18 cellular contexts compared by ENCODE assay signal in the genomic region with DNA sequence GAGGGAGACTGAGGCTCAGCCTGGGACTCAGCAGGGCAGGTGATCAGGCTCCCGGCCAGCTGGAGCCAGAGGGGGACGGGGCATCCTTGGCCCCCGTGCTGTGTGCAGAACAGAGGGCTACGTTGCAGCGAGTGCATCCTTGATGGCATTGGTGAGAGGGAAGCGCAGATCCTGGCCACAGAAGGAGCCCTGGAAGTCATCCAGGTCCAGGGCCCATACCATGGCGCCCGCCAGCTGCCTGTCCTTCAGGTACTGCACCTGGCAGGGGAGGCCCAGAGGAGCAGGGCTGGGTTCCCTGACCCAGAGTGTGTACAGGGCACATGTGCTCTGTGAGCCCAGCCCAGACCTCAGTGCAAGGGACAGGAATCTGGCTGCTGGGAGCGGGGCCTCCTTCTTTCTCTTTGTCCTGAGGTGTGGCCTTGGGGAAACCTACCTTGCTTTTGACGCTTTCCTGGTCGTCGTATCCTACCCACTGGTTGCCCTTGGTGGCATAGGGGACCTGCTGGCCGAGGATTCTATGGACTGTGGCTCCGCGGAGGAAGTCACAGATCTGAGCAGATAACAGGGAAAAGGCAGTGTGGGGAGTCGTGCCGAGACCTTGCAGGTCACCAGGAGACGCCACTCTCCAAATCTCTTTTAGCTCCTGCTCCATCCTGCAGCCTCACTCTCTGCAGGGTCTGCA. TPM values are rescaled to one million over a fixed set of nuclear protein-coding genes. Genes with fewer than 3 reads are reported as not detected.
A peak's percentile ranks its signal among the peaks of the same experiment; 100 is the strongest.
DNase-seq lines count a peak whose midpoint lies in the region; ATAC-seq and TF ChIP-seq lines count a peak whose summit lies in the region.
"Had no signal": no experiment of that assay in that cellular context is flagged by ENCODE, and none has a peak within 500 bp of the region (broad histone marks: within the 10 kb centered on the region; RNA-seq: fewer than 3 reads in every experiment).

No MANE protein-coding gene starts in this region.

- H3K36me3 ChIP-seq in Karpas-422 (ENCODE audit: insufficient read depth, low read length) (peaks cover 3% of the 10 kb centered on the region; the same call in 1 of the 2 replicates), body of pancreas (replicated peaks in 1 of 2; ENCODE audit: insufficient read depth in 1 of 2, low read depth in 2 of 2) (no peaks in the 10 kb centered on the region), neutrophil (peaks cover 77% of the 10 kb centered on the region)

- WGBS in body of pancreas, 2 donors, result 70 to 92% methylated on average over 10 to 18 of the region's 18 CpGs

- H3K9me3 ChIP-seq in Karpas-422 (ENCODE audit: low read length) (no peaks in the 10 kb centered on the region), body of pancreas (no peaks in the 10 kb centered on the region), neutrophil (no peaks in the 10 kb centered on the region)

- H4K20me1 ChIP-seq in Karpas-422 (ENCODE audit: insufficient read depth, low read depth, low read length), result no peaks in the 10 kb centered on the region

- H3K4me3 Mint-ChIP-seq in osteocyte (ENCODE audit: unreplicated experiment), result no peak overlapping the region
- H3K4me3 Mint-ChIP-seq: CD4-positive, alpha-beta T cell; IgD-negative memory B cell had no signal

- H3K4me1 ChIP-seq in Karpas-422 (ENCODE audit: low read length) (peaks cover 80% of the 10 kb centered on the region), body of pancreas (peaks cover 16% of the 10 kb centered on the region), neutrophil (ENCODE audit: control insufficient read depth in 1 of 2, insufficient read depth in 1 of 2, low read depth in 1 of 2, low read length in 1 of 2) (peaks cover 48 to 52% of the 10 kb centered on the region in 2 experiments)

- in situ Hi-C loops in G401 (cut with HindIII; ENCODE audit: low sequenced_read_pairs), result no loop called here

- no peaks in the 10 kb centered on the region for H3K36me3 Mint-ChIP-seq in osteocyte (ENCODE audit: unreplicated experiment)
- H3K36me3 Mint-ChIP-seq: IgD-negative memory B cell had no signal

- peak overlapping the region; percentile 71 for H3K4me3 ChIP-seq in Karpas-422 (ENCODE audit: low read length)
- H3K4me3 ChIP-seq in body of pancreas, result no peak overlapping the region
- H3K4me3 ChIP-seq in neutrophil (ENCODE audit: low read depth in 1 of 2, low read length in 1 of 2), result no peak overlapping the region

- H3K27me3 Mint-ChIP-seq in osteocyte (ENCODE audit: unreplicated experiment), result peaks cover 2% of the 10 kb centered on the region

- peak overlapping the region; percentile 96 for H3K9ac ChIP-seq in Karpas-422 (ENCODE audit: low read length)

- no peak for TF ChIP-seq POLR2A in body of pancreas (IDR thresholded peaks at IDR 0.05)

- H3K4me1 Mint-ChIP-seq in osteocyte (ENCODE audit: unreplicated experiment), result peaks cover 13% of the 10 kb centered on the region

- ATAC-seq in body of pancreas, result peak; percentile 12
- ATAC-seq: HCT116 had no signal

- intact Hi-C loops in body of pancreas (cut with DNase I), result no loop called here

- H2AFZ ChIP-seq in Karpas-422 (ENCODE audit: low read length), result no peak overlapping the region

- peak overlapping the region; percentile 99 for H3K27ac ChIP-seq in Karpas-422 (ENCODE audit: low read length)
- H3K27ac ChIP-seq in body of pancreas, result no peak overlapping the region
- peak overlapping the region; percentile 95 for H3K27ac ChIP-seq in neutrophil

- TF ChIP-seq CTCF in body of pancreas (IDR thresholded peaks at IDR 0.05) (no peak), neutrophil (IDR thresholded peaks at IDR 0.05) (no peak), osteocyte (IDR thresholded peaks at IDR 0.05) (no peak)

- no peak overlapping the region for H3K27ac Mint-ChIP-seq in osteocyte (ENCODE audit: unreplicated experiment)
- H3K27ac Mint-ChIP-seq: CD4-positive, alpha-beta T cell; IgD-negative memory B cell had no signal

- H3K4me2 ChIP-seq in Karpas-422 (ENCODE audit: low read depth, low read length, poor library complexity, severe bottlenecking), result peak overlapping the region; percentile 80

- peaks cover 5% of the 10 kb centered on the region; the same call in 1 of the 2 replicates for H3K79me2 ChIP-seq in Karpas-422 (ENCODE audit: low read length)

- H3K9me2 ChIP-seq in Karpas-422 (replicated peaks; ENCODE audit: insufficient read depth, low read length), result no peaks in the 10 kb centered on the region

- DNase-seq in G401 (ENCODE audit: low spot score), result peak; percentile 30
- peak; percentile 54 for DNase-seq in Karpas-422
- DNase-seq in body of pancreas, result peak in 3 of 4 donors; percentile 20 to 48 (median 48)
- no peak for DNase-seq in glomerular visceral epithelial cell (ENCODE audit: extremely low spot score)
- no peak for DNase-seq in NCI-H2107 (lab: John Stamatoyannopoulos, UW)
- no peak for DNase-seq in osteocyte (ENCODE audit: extremely low spot score, unreplicated experiment)
- DNase-seq: Calu3; CD4-positive, alpha-beta T cell; DMS53; NCI-H1417; NCI-H187 treated with DMSO at 0.1 percent for 48 hours; NCI-H524; SIG-M5 had no signal

- no peaks in the 10 kb centered on the region for H3K9me3 Mint-ChIP-seq in osteocyte (ENCODE audit: unreplicated experiment)
- H3K9me3 Mint-ChIP-seq: CD4-positive, alpha-beta T cell; IgD-negative memory B cell had no signal

- H3K27me3 ChIP-seq in Karpas-422 (ENCODE audit: low read length) (no peaks in the 10 kb centered on the region), body of pancreas (no peaks in the 10 kb centered on the region), neutrophil (no peaks in the 10 kb centered on the region)

RNA-seq across cellular contexts. Expression of gene MYBPH, which starts 3.8 kb away (rescaled TPM):
- total RNA-seq in G401 (2014; rRNA removed; shearing (Covaris generic)), result 0.47 TPM in 1 of 2 replicates, not detected in the other
- 52.4 and 62.2 TPM in 2 replicates for total RNA-seq in Karpas-422 (2014; rRNA removed; shearing (Covaris generic); ENCODE audit: low replicate concordance)
- total RNA-seq in body of pancreas, result not detected
- total RNA-seq in osteocyte, result not detected in 2 replicates
- total RNA-seq: Calu3; CD4-positive, alpha-beta T cell; HT1080 had no signal

RNA-seq across cellular contexts. Expression of gene CHI3L1, which starts 7.0 kb away (rescaled TPM):
- 1.3 TPM in 1 of 2 replicates, not detected in the other for total RNA-seq in G401 (2014; rRNA removed; shearing (Covaris generic))
- 5.4 and 10.1 TPM in 2 replicates for total RNA-seq in Karpas-422 (2014; rRNA removed; shearing (Covaris generic); ENCODE audit: low replicate concordance)
- 1 to 10 TPM; 5.4 to 8.2 TPM for total RNA-seq in body of pancreas
- total RNA-seq in osteocyte, result not detected in 2 replicates
- total RNA-seq: Calu3; CD4-positive, alpha-beta T cell; RPMI7951 had no signal

RNA-seq across cellular contexts. Expression of gene CHIT1, which starts 50.0 kb away (rescaled TPM):
- total RNA-seq in G401 (2014; rRNA removed; shearing (Covaris generic)), result not detected in 2 replicates
- 0.89 and 15.2 TPM in 2 replicates for total RNA-seq in Karpas-422 (2014; rRNA removed; shearing (Covaris generic); ENCODE audit: low replicate concordance)
- total RNA-seq in body of pancreas (under 1 TPM in 1 of 2 donors, not detected in 1; 0.26 TPM), osteocyte (not detected in 2 replicates)
- total RNA-seq: Calu3, HT1080, RPMI7951 had no signal

RNA-seq across cellular contexts. Expression of gene ADORA1, which starts 51.9 kb away (rescaled TPM):
- 8.4 and 13.2 TPM in 2 replicates for total RNA-seq in G401 (2014; rRNA removed; shearing (Covaris generic))
- total RNA-seq in Karpas-422 (2014; rRNA removed; shearing (Covaris generic); ENCODE audit: low replicate concordance), result not detected in 2 replicates
- total RNA-seq in body of pancreas (10 to 100 TPM; 16.1 to 21.1 TPM), osteocyte (0.21 and 0.26 TPM in 2 replicates)
- total RNA-seq: CD4-positive, alpha-beta T cell had no signal

Comparison
In these comparisons a context has a peak if more than half of its experiments do, and no peak if none do; other contexts are left out.
1. DNase-seq: peak in G401 (single experiment), Karpas-422 (single experiment) and body of pancreas (3 of 4); none in glomerular visceral epithelial cell (single experiment), NCI-H2107 (single experiment) and osteocyte (single experiment).
2. H3K27ac ChIP-seq: peak in Karpas-422 (single experiment) and neutrophil (single experiment); none in body of pancreas (0 of 4).
3. RNA of gene MYBPH, which starts 3.8 kb away (total RNA-seq): 52.4 to 62.2 TPM in Karpas-422; 0.47 TPM in G401, not detected in body of pancreas and not detected in osteocyte; every median in the first group is over 10 times any median in the second.